Comparison of ENCODE assay signal across 12 cellular contexts in genomic region chr6:137880633-137881521, GRCh38. TPM values are rescaled to one million over a fixed set of nuclear protein-coding genes. Genes with fewer than 3 reads are reported as not detected.
DNase-seq lines count a peak whose midpoint lies in the region; ATAC-seq and TF ChIP-seq lines count a peak whose summit lies in the region.
"Had no signal": no experiment of that assay in that cellular context is flagged by ENCODE, and none has a peak within 500 bp of the region (broad histone marks: within the 10 kb centered on the region; RNA-seq: fewer than 3 reads in every experiment).

No MANE protein-coding gene starts in this region.

- H3K4me3 Mint-ChIP-seq in activated CD8-positive, alpha-beta T cell treated with anti-CD3 and anti-CD28 coated beads for 36 hours, result peak overlapping the region; percentile 55
- H3K4me3 Mint-ChIP-seq in stimulated activated naive CD8-positive, alpha-beta T cell treated with anti-CD3 and anti-CD28 coated beads, Interleukin-15, Interleukin-2, amounts not matched to agents 100 ng/mL and 50 ng/mL, for 24 hours, result peak overlapping the region; percentile 48
- H3K4me3 Mint-ChIP-seq: nephron progenitor cell, type B pancreatic cell had no signal

- TF ChIP-seq POLR2A in adrenal gland (IDR thresholded peaks at IDR 0.05), result no peak

- peak; percentile 22 for ATAC-seq in activated CD8-positive, alpha-beta T cell treated with anti-CD3 and anti-CD28 coated beads for 36 hours

- no peaks in the 10 kb centered on the region for H3K27me3 ChIP-seq in adrenal gland

- intact Hi-C loops in activated CD8-positive, alpha-beta T cell treated with anti-CD3 and anti-CD28 coated beads for 36 hours (cut with micrococcal nuclease), result no loop called here
- intact Hi-C loops in adrenal gland (cut with DNase I), result no loop called here

- peaks cover 0 to 16% of the 10 kb centered on the region in 2 donors for H3K4me1 ChIP-seq in adrenal gland (replicated peaks in 1 of 2)

- no peak for TF ChIP-seq CTCF in activated CD8-positive, alpha-beta T cell treated with anti-CD3 and anti-CD28 coated beads for 36 hours (IDR thresholded peaks at IDR 0.05)
- no peak for TF ChIP-seq CTCF in adrenal gland (IDR thresholded peaks at IDR 0.05)

- H3K27me3 Mint-ChIP-seq in activated CD8-positive, alpha-beta T cell treated with anti-CD3 and anti-CD28 coated beads for 36 hours, result no peaks in the 10 kb centered on the region
- H3K27me3 Mint-ChIP-seq in stimulated activated naive CD8-positive, alpha-beta T cell treated with anti-CD3 and anti-CD28 coated beads, Interleukin-15, Interleukin-2, amounts not matched to agents 100 ng/mL and 50 ng/mL, for 24 hours, result no peaks in the 10 kb centered on the region
- H3K27me3 Mint-ChIP-seq: type B pancreatic cell had no signal

- H3K9me3 Mint-ChIP-seq in activated CD8-positive, alpha-beta T cell treated with anti-CD3 and anti-CD28 coated beads for 36 hours, result peaks cover 8% of the 10 kb centered on the region
- H3K9me3 Mint-ChIP-seq in stimulated activated naive CD8-positive, alpha-beta T cell treated with anti-CD3 and anti-CD28 coated beads, Interleukin-15, Interleukin-2, amounts not matched to agents 100 ng/mL and 50 ng/mL, for 24 hours, result peaks cover 4% of the 10 kb centered on the region
- H3K9me3 Mint-ChIP-seq: type B pancreatic cell had no signal

- no peak overlapping the region for H3K4me3 ChIP-seq in adrenal gland

- H3K27ac Mint-ChIP-seq in activated CD8-positive, alpha-beta T cell treated with anti-CD3 and anti-CD28 coated beads for 36 hours, result peak overlapping the region; percentile 85
- H3K27ac Mint-ChIP-seq in stimulated activated naive CD8-positive, alpha-beta T cell treated with anti-CD3 and anti-CD28 coated beads, Interleukin-15, Interleukin-2, amounts not matched to agents 100 ng/mL and 50 ng/mL, for 24 hours, result peak overlapping the region; percentile 78
- H3K27ac Mint-ChIP-seq: nephron progenitor cell, type B pancreatic cell had no signal

- POLR2A ChIA-PET in activated CD8-positive, alpha-beta T cell treated with anti-CD3 and anti-CD28 coated beads for 36 hours (lab: Charles Lee), result interaction anchor here (0.7 to 4.5 kb wide), 18 partner anchors 10 to 180 kb away, joined by 3 to 35 read pairs (median 4); partner anchors contain the start of gene TNFAIP3

- DNase-seq in activated T-cell treated with anti-CD3 and anti-CD28 coated beads, Interleukin-2, amount 50 U/mL, for 1 hour, result peak; percentile 50
- DNase-seq in activated T-cell treated with anti-CD3 and anti-CD28 coated beads, Interleukin-2, amount 50 U/mL, for 48 hours, result no peak
- no peak for DNase-seq in activated CD8-positive, alpha-beta T cell treated with anti-CD3 and anti-CD28 coated beads for 36 hours
- DNase-seq in fibroblast of peridontal ligament (ENCODE audit: extremely low read depth) (peak; percentile 40), GOT3 (lab: John Stamatoyannopoulos, UW) (no peak), NCI-H1105 treated with DMSO at 0.1 percent for 48 hours (lab: John Stamatoyannopoulos, UW) (no peak), adrenal gland (no peak)
- DNase-seq: activated CD4-positive, CD25-positive, alpha-beta regulatory T cell; nephron progenitor cell; NK-92 treated with Interleukin-12 subunit alpha and Interleukin-12 subunit beta, amount 100 ng/mL, for 24 hours had no signal

- peaks cover 78% of the 10 kb centered on the region for H3K4me1 Mint-ChIP-seq in activated CD8-positive, alpha-beta T cell treated with anti-CD3 and anti-CD28 coated beads for 36 hours (ENCODE audit: low read depth)
- peaks cover 86% of the 10 kb centered on the region for H3K4me1 Mint-ChIP-seq in stimulated activated naive CD8-positive, alpha-beta T cell treated with anti-CD3 and anti-CD28 coated beads, Interleukin-15, Interleukin-2, amounts not matched to agents 100 ng/mL and 50 ng/mL, for 24 hours (ENCODE audit: low read depth)

- 89 to 94% (median 92%) methylated on average over 15 to 24 of the region's 24 CpGs for WGBS in adrenal gland, 4 donors

- H3K9me3 ChIP-seq in adrenal gland (replicated peaks in 1 of 3), result no peaks in the 10 kb centered on the region

- CTCF ChIA-PET in activated CD8-positive, alpha-beta T cell treated with anti-CD3 and anti-CD28 coated beads for 36 hours (lab: Charles Lee), result interaction anchor here (0.9 to 5.9 kb wide), 17 partner anchors 7 to 176 kb away, joined by 3 to 59 read pairs (median 5); partner anchors contain the start of gene TNFAIP3

- peaks cover 0 to 63% of the 10 kb centered on the region in 2 donors for H3K36me3 ChIP-seq in adrenal gland (replicated peaks in 1 of 2)

- no peak overlapping the region for H3K27ac ChIP-seq in adrenal gland

- H3K36me3 Mint-ChIP-seq in activated CD8-positive, alpha-beta T cell treated with anti-CD3 and anti-CD28 coated beads for 36 hours (ENCODE audit: low read depth), result peaks cover 86% of the 10 kb centered on the region
- H3K36me3 Mint-ChIP-seq in stimulated activated naive CD8-positive, alpha-beta T cell treated with anti-CD3 and anti-CD28 coated beads, Interleukin-15, Interleukin-2, amounts not matched to agents 100 ng/mL and 50 ng/mL, for 24 hours (ENCODE audit: low read depth), result peaks cover 93% of the 10 kb centered on the region

RNA-seq across cellular contexts. Expression of gene TNFAIP3, which starts 13.8 kb away (rescaled TPM):
- total RNA-seq in activated CD8-positive, alpha-beta T cell treated with anti-CD3 and anti-CD28 coated beads for 36 hours, result 100 to 1,000 TPM; 399 to 402 TPM
- 10 to 100 TPM in 7 of 8 donors, 1 to 10 TPM in 1; 5.0 to 29.7 (median 17.6) TPM for total RNA-seq in adrenal gland
- 10 to 100 TPM; 10.5 to 15.5 (median 13.9) TPM for polyA plus RNA-seq in adrenal gland

Comparison
In these comparisons a context has a peak if more than half of its experiments do, and no peak if none do; other contexts are left out.
1. DNase-seq: peak in activated T-cell treated with anti-CD3 and anti-CD28 coated beads, Interleukin-2, amount 50 U/mL, for 1 hour (single experiment) and fibroblast of peridontal ligament (single experiment); none in activated T-cell treated with anti-CD3 and anti-CD28 coated beads, Interleukin-2, amount 50 U/mL, for 48 hours (0 of 2), activated CD8-positive, alpha-beta T cell treated with anti-CD3 and anti-CD28 coated beads for 36 hours (single experiment), GOT3 (single experiment), NCI-H1105 treated with DMSO at 0.1 percent for 48 hours (single experiment) and adrenal gland (0 of 7).
2. RNA of gene TNFAIP3, which starts 13.8 kb away (total RNA-seq): 399 to 402 TPM in activated CD8-positive, alpha-beta T cell treated with anti-CD3 and anti-CD28 coated beads for 36 hours; 5.0 to 29.7 TPM in adrenal gland; every median in the first group is over 10 times any median in the second.